ENCODE assay signal across 20 cellular contexts in the genomic region with DNA sequence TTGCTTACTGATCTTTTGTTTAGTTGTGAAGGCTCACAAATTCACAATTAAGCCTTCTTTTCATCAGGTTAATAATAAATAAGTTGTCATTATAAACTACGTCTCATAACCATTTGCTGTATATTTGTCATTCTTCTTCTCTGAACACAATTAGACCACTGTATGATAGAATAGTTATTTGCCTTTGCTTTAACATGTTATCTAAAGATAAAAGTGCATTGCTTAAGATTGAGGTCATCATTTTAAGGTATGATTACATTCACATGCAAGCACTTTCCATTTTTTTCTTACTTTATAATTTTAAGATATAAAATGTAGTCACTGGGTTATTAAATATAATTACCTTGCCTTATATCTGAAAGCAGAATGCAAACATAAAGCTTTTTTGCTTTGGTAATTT.
"Had no signal": no experiment of that assay in that cellular context is flagged by ENCODE, and none has a peak within 500 bp of the region (broad histone marks: within the 10 kb centered on the region; RNA-seq: fewer than 3 reads in every experiment).

No MANE protein-coding gene starts in this region.

- H3K27ac ChIP-seq: heart right ventricle, lower lobe of right lung, psoas muscle, right atrium auricular region had no signal

- H3K4me1 ChIP-seq: lower lobe of right lung, psoas muscle had no signal

- H3K27me3 Mint-ChIP-seq: activated B cell treated with CpG ODN at 0.5 μM for 24 hours; activated naive CD8-positive, alpha-beta T cell treated with anti-CD3 and anti-CD28 coated beads, Interleukin-2, amount 10 ng/mL, durations not matched to agents 7 days and 5 days; dendritic cell treated with granulocyte-macrophage colony-stimulating factor and Interleukin-4, amounts not matched to agents 40 ng/mL and 50 ng/mL, for 4 days; naive thymus-derived CD8-positive, alpha-beta T cell had no signal

- H3K27me3 ChIP-seq: heart right ventricle, right atrium auricular region had no signal

- ATAC-seq: activated T-cell treated with anti-CD3 and anti-CD28 coated beads, Interleukin-2, amount 50 U/mL, for 4 hours; heart right ventricle; left lobe of liver; lower lobe of right lung; naive thymus-derived CD8-positive, alpha-beta T cell; psoas muscle; stimulated activated naive CD8-positive, alpha-beta T cell treated with anti-CD3 and anti-CD28 coated beads, Interleukin-15, Interleukin-2, amounts not matched to agents 100 U/mL and 50 U/mL, for 24 hours had no signal

- H3K36me3 ChIP-seq: heart right ventricle, lower lobe of right lung, right atrium auricular region had no signal

- DNase-seq: activated B cell treated with CpG ODN at 0.5 μM for 24 hours; activated CD4-positive, alpha-beta T cell treated with anti-CD3 and anti-CD28 coated beads for 4 hours; activated CD4-positive, alpha-beta T cell treated with anti-CD3 and anti-CD28 coated beads, Interleukin-2, amount 50 U/mL, for 48 hours; activated CD8-positive, alpha-beta memory T cell treated with anti-CD3 and anti-CD28 coated beads, Interleukin-2, amount 50 U/mL, for 48 hours; activated naive CD4-positive, alpha-beta T cell treated with anti-CD3 and anti-CD28 coated beads for 36 hours; activated naive CD8-positive, alpha-beta T cell treated with anti-CD3 and anti-CD28 coated beads, Interleukin-2, amount 10 ng/mL, durations not matched to agents 7 days and 5 days; activated T-cell treated with anti-CD3 and anti-CD28 coated beads, Interleukin-2, amount 50 U/mL, for 4 hours; effector CD4-positive, alpha-beta T cell; heart right ventricle; lower lobe of right lung; naive thymus-derived CD8-positive, alpha-beta T cell; psoas muscle; stimulated activated CD4-positive, alpha-beta T cell treated with anti-CD3 and anti-CD28 coated beads, Interleukin-12 subunit alpha, Interleukin-12 subunit beta, amount 100 ng/mL, for 4 hours; stimulated activated CD4-positive, alpha-beta T cell treated with anti-CD3 and anti-CD28 coated beads, Interleukin-4, amount 100 ng/mL, for 4 hours; stimulated activated naive CD8-positive, alpha-beta T cell treated with anti-CD3 and anti-CD28 coated beads, Interleukin-15, Interleukin-2, amounts not matched to agents 100 U/mL and 50 U/mL, for 24 hours; T1000 had no signal

- H3K27ac Mint-ChIP-seq: activated B cell treated with CpG ODN at 0.5 μM for 24 hours; activated naive CD4-positive, alpha-beta T cell treated with anti-CD3 and anti-CD28 coated beads for 36 hours; activated naive CD8-positive, alpha-beta T cell treated with anti-CD3 and anti-CD28 coated beads, Interleukin-2, amount 10 ng/mL, durations not matched to agents 7 days and 5 days; dendritic cell treated with granulocyte-macrophage colony-stimulating factor and Interleukin-4, amounts not matched to agents 40 ng/mL and 50 ng/mL, for 4 days; naive thymus-derived CD8-positive, alpha-beta T cell; T-helper 1 cell treated with Interleukin-12 subunit alpha and Interleukin-12 subunit beta and Interleukin-4 antibody, amounts not matched to agents 30 μg/mL and 1 μg/mL, for 36 hours had no signal

- H3K9me3 Mint-ChIP-seq: activated B cell treated with CpG ODN at 0.5 μM for 24 hours; activated naive CD4-positive, alpha-beta T cell treated with anti-CD3 and anti-CD28 coated beads for 36 hours; activated naive CD8-positive, alpha-beta T cell treated with anti-CD3 and anti-CD28 coated beads, Interleukin-2, amount 10 ng/mL, durations not matched to agents 7 days and 5 days; activated T-cell treated with anti-CD3 and anti-CD28 coated beads, Interleukin-2, amount 50 U/mL, for 4 hours; dendritic cell treated with granulocyte-macrophage colony-stimulating factor and Interleukin-4, amounts not matched to agents 40 ng/mL and 50 ng/mL, for 4 days; naive thymus-derived CD8-positive, alpha-beta T cell; T-helper 1 cell treated with Interleukin-12 subunit alpha and Interleukin-12 subunit beta and Interleukin-4 antibody, amounts not matched to agents 30 μg/mL and 1 μg/mL, for 36 hours had no signal

- H3K4me3 ChIP-seq: heart right ventricle, lower lobe of right lung, psoas muscle, right atrium auricular region had no signal

- H3K4me1 Mint-ChIP-seq: activated B cell treated with CpG ODN at 0.5 μM for 24 hours; activated naive CD8-positive, alpha-beta T cell treated with anti-CD3 and anti-CD28 coated beads, Interleukin-2, amount 10 ng/mL, durations not matched to agents 7 days and 5 days; naive thymus-derived CD8-positive, alpha-beta T cell had no signal

- H3K36me3 Mint-ChIP-seq: activated naive CD8-positive, alpha-beta T cell treated with anti-CD3 and anti-CD28 coated beads, Interleukin-2, amount 10 ng/mL, durations not matched to agents 7 days and 5 days; naive thymus-derived CD8-positive, alpha-beta T cell had no signal

- H3K4me3 Mint-ChIP-seq: activated B cell treated with CpG ODN at 0.5 μM for 24 hours; activated naive CD4-positive, alpha-beta T cell treated with anti-CD3 and anti-CD28 coated beads for 36 hours; activated naive CD8-positive, alpha-beta T cell treated with anti-CD3 and anti-CD28 coated beads, Interleukin-2, amount 10 ng/mL, durations not matched to agents 7 days and 5 days; activated T-cell treated with anti-CD3 and anti-CD28 coated beads, Interleukin-2, amount 50 U/mL, for 4 hours; dendritic cell treated with granulocyte-macrophage colony-stimulating factor and Interleukin-4, amounts not matched to agents 40 ng/mL and 50 ng/mL, for 4 days; naive thymus-derived CD8-positive, alpha-beta T cell; T-helper 1 cell treated with Interleukin-12 subunit alpha and Interleukin-12 subunit beta and Interleukin-4 antibody, amounts not matched to agents 30 μg/mL and 1 μg/mL, for 36 hours had no signal

- H3K9me3 ChIP-seq: heart right ventricle, lower lobe of right lung, psoas muscle, right atrium auricular region had no signal
